In genomic region chr10:123284022-123284421, GRCh38 we compare ENCODE assay signal across 13 cellular contexts.
DNase-seq lines count a peak whose midpoint lies in the region; TF ChIP-seq lines count a peak whose summit lies in the region.
"Had no signal": no experiment of that assay in that cellular context is flagged by ENCODE, and none has a peak within 500 bp of the region (broad histone marks: within the 10 kb centered on the region; RNA-seq: fewer than 3 reads in every experiment).

No MANE protein-coding gene starts in this region.

- H3K9me3 ChIP-seq in Karpas-422 (ENCODE audit: low read length) (no peaks in the 10 kb centered on the region), liver (ENCODE audit: control insufficient read depth in 4 of 4, low read length in 3 of 4) (no peaks in the 10 kb centered on the region), A673 (ENCODE audit: low read depth, low read length, poor library complexity, severe bottlenecking) (no peaks in the 10 kb centered on the region)

- H3K27ac ChIP-seq in Karpas-422 (ENCODE audit: low read length) (no peak overlapping the region), liver (ENCODE audit: low read depth in 1 of 2, low read length in 2 of 2) (no peak overlapping the region), A673 (ENCODE audit: low read depth, low read length, poor library complexity, severe bottlenecking) (no peak overlapping the region)

- TF ChIP-seq CTCF in GM12864 (IDR thresholded peaks at IDR 0.05; ENCODE audit: low read depth, low read length, missing control alignments) = peak; percentile 16
- peak; percentile 12 for TF ChIP-seq CTCF in astrocyte of the cerebellum (IDR thresholded peaks at IDR 0.05; ENCODE audit: low read depth, low read length, missing control alignments)
- no peak for TF ChIP-seq CTCF in liver (IDR thresholded peaks at IDR 0.05; ENCODE audit: low read depth, low read length, missing input control)
- TF ChIP-seq CTCF in A673 (conservative IDR thresholded peaks at IDR 0.05; ENCODE audit: low read depth, low read length) = no peak

- no peak overlapping the region for H2AFZ ChIP-seq in Karpas-422 (ENCODE audit: low read length)

- H3K36me3 ChIP-seq in Karpas-422 (ENCODE audit: insufficient read depth, low read length) (no peaks in the 10 kb centered on the region), liver (ENCODE audit: control insufficient read depth in 4 of 4, insufficient read depth in 3 of 4, low read depth in 1 of 4, low read length in 3 of 4) (no peaks in the 10 kb centered on the region), A673 (ENCODE audit: insufficient read depth, low read length, poor library complexity, severe bottlenecking) (no peaks in the 10 kb centered on the region)

- no peaks in the 10 kb centered on the region for H4K20me1 ChIP-seq in Karpas-422 (ENCODE audit: insufficient read depth, low read depth, low read length)

- POLR2A ChIA-PET in A673 (lab: Charles Lee; ENCODE audit: low non-redundant PET) = no interaction called here

- CTCF ChIA-PET in A673 (lab: Charles Lee) = no interaction called here

- H3K4me3 ChIP-seq in GM12864 (ENCODE audit: low read depth, low read length) (no peak overlapping the region), Karpas-422 (ENCODE audit: low read length) (no peak overlapping the region), astrocyte of the cerebellum (ENCODE audit: low read depth, low read length) (no peak overlapping the region), liver (ENCODE audit: low read depth in 1 of 3, low read length in 3 of 3) (no peak overlapping the region), A673 (ENCODE audit: low read depth, low read length, poor library complexity, severe bottlenecking) (no peak overlapping the region)

- TF ChIP-seq RAD21 in liver (IDR thresholded peaks at IDR 0.05) = peak; percentile 29 to 55

- H3K4me1 ChIP-seq in Karpas-422 (ENCODE audit: low read length) = no peaks in the 10 kb centered on the region
- no peaks in the 10 kb centered on the region for H3K4me1 ChIP-seq in liver (ENCODE audit: control insufficient read depth in 4 of 4, insufficient read depth in 4 of 4, low read length in 3 of 4)
- no peaks in the 10 kb centered on the region for H3K4me1 ChIP-seq in A673 (ENCODE audit: insufficient read depth, low read length, poor library complexity, severe bottlenecking)

- intact Hi-C loops in posterior vena cava (cut with DNase I) (no loop called here), A673 (cut with micrococcal nuclease; ENCODE audit: unreplicated experiment) (no loop called here)

- no peaks in the 10 kb centered on the region for H3K27me3 ChIP-seq in Karpas-422 (ENCODE audit: low read length)
- no peaks in the 10 kb centered on the region for H3K27me3 ChIP-seq in liver (ENCODE audit: control insufficient read depth in 4 of 4, insufficient read depth in 4 of 4, low read length in 3 of 4)
- H3K27me3 ChIP-seq in A673 (replicated peaks; ENCODE audit: insufficient read depth, low read depth, low read length, poor library complexity) = no peaks in the 10 kb centered on the region

- H3K9ac ChIP-seq in Karpas-422 (ENCODE audit: low read length) = no peak overlapping the region
- H3K9ac ChIP-seq in liver (ENCODE audit: low read depth in 1 of 2, low read length in 2 of 2) = no peak overlapping the region

- H3K79me2 ChIP-seq in Karpas-422 (ENCODE audit: low read length) = no peaks in the 10 kb centered on the region

- no peaks in the 10 kb centered on the region for H3K9me2 ChIP-seq in Karpas-422 (replicated peaks; ENCODE audit: insufficient read depth, low read length)

- no peak for DNase-seq in GM12864 (ENCODE audit: low read depth)
- DNase-seq in Karpas-422 = peak; percentile 44
- no peak for DNase-seq in astrocyte of the cerebellum (ENCODE audit: low read depth)
- no peak for DNase-seq in posterior vena cava (ENCODE audit: low spot score)
- DNase-seq in activated naive CD4-positive, alpha-beta T cell (lab: John Stamatoyannopoulos, UW) = no peak
- DNase-seq in A673 (ENCODE audit: low spot score) = no peak
- DNase-seq: activated naive CD4-positive, alpha-beta T cell treated with anti-CD3 and anti-CD28 coated beads for 36 hours; HCEC 1CT; MV-4-11; naive B cell; NCI-H524 treated with DMSO at 0.1 percent for 48 hours; stimulated activated CD4-positive, alpha-beta T cell treated with anti-CD3 and anti-CD28 coated beads, Interleukin-4, amount 100 ng/mL, for 1 hour had no signal

- in situ Hi-C loops in astrocyte of the cerebellum (cut with HindIII; ENCODE audit: low sequenced_read_pairs) = no loop called here

- no peak overlapping the region for H3K4me2 ChIP-seq in Karpas-422 (ENCODE audit: low read depth, low read length, poor library complexity, severe bottlenecking)

- no TSS peak for BruUV-seq in A673 (replicated peaks; lab: Mats Ljungman, UMichigan)

TF ChIP-seq in liver, 16 proteins besides CTCF, POLR2A, EP300 and RAD21:
- TF ChIP-seq GABPA (IDR thresholded peaks at IDR 0.05 in 1 of 2, conservative IDR thresholded peaks at IDR 0.05 in 1 of 2) (no peak), FOXA1 (IDR thresholded peaks at IDR 0.05) (no peak), JUND (IDR thresholded peaks at IDR 0.05) (no peak), TAF1 (conservative IDR thresholded peaks at IDR 0.05) (no peak), HNF4A (conservative IDR thresholded peaks at IDR 0.05) (no peak), HNF4G (IDR thresholded peaks at IDR 0.05) (no peak), YY1 (IDR thresholded peaks at IDR 0.05) (no peak), ATF3 (IDR thresholded peaks at IDR 0.05) (no peak), RXRA (IDR thresholded peaks at IDR 0.05) (no peak), SP1 (IDR thresholded peaks at IDR 0.05) (no peak), EGR1 (IDR thresholded peaks at IDR 0.05; ENCODE audit: low read depth in 2 of 2) (no peak), NR2F2 (IDR thresholded peaks at IDR 0.05) (no peak), ZBTB33 (IDR thresholded peaks at IDR 0.05) (no peak), MAX (IDR thresholded peaks at IDR 0.05) (no peak), REST (IDR thresholded peaks at IDR 0.05) (no peak), FOXA2 (IDR thresholded peaks at IDR 0.05) (no peak)

Comparison
In these comparisons a context has a peak if more than half of its experiments do, and no peak if none do; other contexts are left out.
1. CTCF ChIP-seq: peak in GM12864 (single experiment) and astrocyte of the cerebellum (single experiment); none in liver (single experiment) and A673 (single experiment).